ENCODE assay signal across 1 cellular context in genomic region chr2:38818565-38818964, GRCh38.
TF ChIP-seq lines count a peak whose summit lies in the region.

No MANE protein-coding gene starts in this region.

TF ChIP-seq in A549, 52 proteins besides CTCF, POLR2A, EP300 and RAD21 (continued from another document):
- no peak for TF ChIP-seq REST (IDR thresholded peaks at IDR 0.05)
- TF ChIP-seq ATOH8 (CRISPR knock-in tag; IDR thresholded peaks at IDR 0.05; ENCODE audit: low read depth) = no peak
- no peak for TF ChIP-seq NFE2L2 (conservative IDR thresholded peaks at IDR 0.05; ENCODE audit: low read length)
- TF ChIP-seq CBX2 (IDR thresholded peaks at IDR 0.05; ENCODE audit: borderline replicate concordance, low read depth) = no peak
- no peak for TF ChIP-seq CEBPB (IDR thresholded peaks at IDR 0.05)
- no peak for TF ChIP-seq RCOR1 (IDR thresholded peaks at IDR 0.05; ENCODE audit: low read depth, low read length)
- no peak for TF ChIP-seq TP53 (CRISPR knock-in tag; IDR thresholded peaks at IDR 0.05)
- no peak for TF ChIP-seq FOSB (CRISPR knock-in tag; IDR thresholded peaks at IDR 0.05)
- TF ChIP-seq SMC3 (IDR thresholded peaks at IDR 0.05) = no peak
